ENCODE assay signal across 12 cellular contexts in genomic region chr3:175338775-175339535, GRCh38.
DNase-seq lines count a peak whose midpoint lies in the region; ATAC-seq, FAIRE-seq and TF ChIP-seq lines count a peak whose summit lies in the region.
"Had no signal": no experiment of that assay in that cellular context is flagged by ENCODE, and none has a peak within 500 bp of the region (broad histone marks: within the 10 kb centered on the region; RNA-seq: fewer than 3 reads in every experiment).

No MANE protein-coding gene starts in this region.

- peak overlapping the region in 2 of 3 donors; percentile 11 to 49 for H3K4me3 ChIP-seq in breast epithelium
- H3K4me3 ChIP-seq in mucosa of descending colon: no peak overlapping the region
- no peak overlapping the region for H3K4me3 ChIP-seq in SJCRH30
- H3K4me3 ChIP-seq: skin epidermis, thyroid gland had no signal

- H3K4me1 ChIP-seq in breast epithelium (no peaks in the 10 kb centered on the region), mucosa of descending colon (ENCODE audit: low read depth) (no peaks in the 10 kb centered on the region), SJCRH30 (no peaks in the 10 kb centered on the region)

- no peak for TF ChIP-seq POLR2A in breast epithelium (IDR thresholded peaks at IDR 0.05)

- TF ChIP-seq CTCF in breast epithelium (IDR thresholded peaks at IDR 0.05) (no peak), mucosa of descending colon (IDR thresholded peaks at IDR 0.05) (no peak), GM20000 (IDR thresholded peaks at IDR 0.05; ENCODE audit: extremely low read depth, missing control alignments) (no peak)

- H3K9me3 ChIP-seq in breast epithelium (no peaks in the 10 kb centered on the region), mucosa of descending colon (no peaks in the 10 kb centered on the region), SJCRH30 (replicated peaks) (no peaks in the 10 kb centered on the region)
- H3K9me3 ChIP-seq: thyroid gland had no signal

- H3K27ac ChIP-seq in breast epithelium (peak overlapping the region; percentile 30 to 59), SJCRH30 (no peak overlapping the region)
- H3K27ac ChIP-seq: skin epidermis, thyroid gland had no signal

- intact Hi-C loops in breast epithelium (cut with DNase I; ENCODE audit: low total_unique reads): no loop called here
- intact Hi-C loops in mucosa of descending colon (cut with DNase I, micrococcal nuclease): no loop called here

- FAIRE-seq in HTR-8/SVneo (lab: Jason Lieb, UNC): peak; percentile 9

- H3K27me3 ChIP-seq in breast epithelium: no peaks in the 10 kb centered on the region
- H3K27me3 ChIP-seq in SJCRH30: no peaks in the 10 kb centered on the region
- H3K27me3 ChIP-seq: thyroid gland had no signal

- H3K36me3 ChIP-seq in breast epithelium: no peaks in the 10 kb centered on the region
- no peaks in the 10 kb centered on the region for H3K36me3 ChIP-seq in mucosa of descending colon (ENCODE audit: low read depth)
- no peaks in the 10 kb centered on the region for H3K36me3 ChIP-seq in SJCRH30
- H3K36me3 ChIP-seq: thyroid gland had no signal

- peak; percentile 93 for ATAC-seq in mucosa of descending colon
- no peak for ATAC-seq in GM21526 (IDR thresholded peaks at IDR 0.05; ENCODE audit: low FRiP score, unreplicated experiment)
- no peak for ATAC-seq in GM18867 (IDR thresholded peaks at IDR 0.05; ENCODE audit: unreplicated experiment)

- DNase-seq in AG08396 (ENCODE audit: low spot score): peak; percentile 45
- DNase-seq in HTR-8/SVneo (ENCODE audit: insufficient read length, low spot score): peak; percentile 3
- no peak for DNase-seq in breast epithelium (ENCODE audit: low spot score in 2 of 2)
- DNase-seq in mucosa of descending colon: peak in 1 of 3 donors; percentile 20
- DNase-seq in SJCRH30: no peak
- no peak for DNase-seq in GM20000 (ENCODE audit: low spot score)
- DNase-seq: activated naive CD4-positive, alpha-beta T cell treated with anti-CD3 and anti-CD28 coated beads, Interleukin-2, amount 10 ng/mL, durations not matched to agents 7 days and 5 days; DND-41 had no signal

Comparison
In these comparisons a context has a peak if more than half of its experiments do, and no peak if none do; other contexts are left out.
1. DNase-seq: peak in AG08396 (single experiment) and HTR-8/SVneo (single experiment); none in breast epithelium (0 of 2), SJCRH30 (0 of 2) and GM20000 (single experiment).
2. H3K4me3 ChIP-seq: peak in breast epithelium (2 of 3); none in mucosa of descending colon (single experiment) and SJCRH30 (single experiment).